Comparison of ENCODE assay signal across 12 cellular contexts in the genomic region with DNA sequence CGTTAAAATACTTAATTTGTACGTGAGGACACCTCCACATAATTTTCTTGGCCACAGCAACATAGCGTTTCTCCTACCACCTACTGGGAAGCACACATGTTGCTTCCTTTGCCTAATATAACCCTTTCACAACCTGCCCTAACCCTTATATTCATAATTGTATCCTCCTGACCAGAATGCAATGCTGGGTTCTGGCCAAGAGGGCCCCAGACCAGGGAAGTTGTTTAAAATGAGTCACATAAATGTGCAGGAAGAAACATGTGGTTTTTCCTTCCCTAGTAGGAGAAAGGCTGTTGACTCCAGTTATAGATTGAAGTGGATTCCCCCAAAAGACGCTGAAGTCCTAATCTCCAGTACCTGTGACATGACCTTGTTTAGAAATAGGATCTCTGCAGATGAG.
DNase-seq lines count a peak whose midpoint lies in the region; ATAC-seq and TF ChIP-seq lines count a peak whose summit lies in the region.
"Had no signal": no experiment of that assay in that cellular context is flagged by ENCODE, and none has a peak within 500 bp of the region (broad histone marks: within the 10 kb centered on the region; RNA-seq: fewer than 3 reads in every experiment).

No MANE protein-coding gene starts in this region.

- H3K9me2 ChIP-seq in PC-9 (ENCODE audit: insufficient read depth): no peaks in the 10 kb centered on the region

- peak; percentile 20 for DNase-seq in DMS53 (lab: John Stamatoyannopoulos, UW)
- DNase-seq in DMS53 treated with DMSO at 0.1 percent for 48 hours (lab: John Stamatoyannopoulos, UW; ENCODE audit: unreplicated experiment): no peak
- peak in 1 of 2 experiments; percentile 60 for DNase-seq in PC-9
- peak; percentile 75 for DNase-seq in fibroblast of gingiva (ENCODE audit: low read depth)
- DNase-seq in stomach: peak; percentile 45
- DNase-seq in NCI-H1105 (lab: John Stamatoyannopoulos, UW): no peak
- DNase-seq in activated naive CD4-positive, alpha-beta T cell treated with anti-CD3 and anti-CD28 coated beads, Interleukin-2, amount 50 U/mL, for 16 hours: no peak
- DNase-seq: activated gamma-delta T cell treated with Interleukin-2 at 50 U/mL for 16 hours; Peyer's patch; stimulated activated naive CD8-positive, alpha-beta T cell treated with anti-CD3 and anti-CD28 coated beads, Interleukin-15, amount 100 ng/mL, for 72 hours had no signal

- H3K4me1 ChIP-seq in PC-9 (replicated peaks; ENCODE audit: insufficient read depth) (peaks cover 19% of the 10 kb centered on the region), stomach (peaks cover 0 to 24% (median 11%) of the 10 kb centered on the region in 4 donors)
- H3K4me1 ChIP-seq: Peyer's patch had no signal

- no peak for TF ChIP-seq POLR2A in stomach (IDR thresholded peaks at IDR 0.05)

- ATAC-seq in HG03108 (IDR thresholded peaks at IDR 0.05; ENCODE audit: unreplicated experiment): no peak
- ATAC-seq: natural killer cell treated with Interleukin-12 subunit alpha and Interleukin-12 subunit beta and Interleukin-15 and Interleukin-18, amount 100 ng/mL, for 72 hours had no signal

- H3F3A ChIP-seq in PC-9 (ENCODE audit: insufficient read depth, low read depth): no peaks in the 10 kb centered on the region

- H3K4me3 ChIP-seq in PC-9 (no peak overlapping the region), stomach (no peak overlapping the region)
- H3K4me3 ChIP-seq: Peyer's patch had no signal

- POLR2A ChIA-PET in PC-9 (lab: Charles Lee; ENCODE audit: unreplicated experiment): no interaction called here

- 26 to 61% (median 48%) methylated on average over 4 of the region's 4 CpGs for WGBS in stomach, 5 donors

- intact Hi-C loops in PC-9 (cut with micrococcal nuclease; ENCODE audit: unreplicated experiment): no loop called here
- intact Hi-C loops in stomach (cut with DNase I; ENCODE audit: low total_unique reads): no loop called here

- CTCF ChIA-PET in PC-9 (lab: Charles Lee): no interaction called here

- peak overlapping the region; percentile 40 for H3K27ac ChIP-seq in PC-9
- H3K27ac ChIP-seq in stomach: peak overlapping the region in 1 of 5 donors; percentile 18
- H3K27ac ChIP-seq: Peyer's patch had no signal

- no peaks in the 10 kb centered on the region for H3K79me2 ChIP-seq in PC-9 (ENCODE audit: low read depth)

- H3K9me3 ChIP-seq in PC-9 (ENCODE audit: insufficient read depth, low read depth): no peaks in the 10 kb centered on the region
- no peaks in the 10 kb centered on the region for H3K9me3 ChIP-seq in stomach
- H3K9me3 ChIP-seq: Peyer's patch had no signal

- peak overlapping the region; percentile 36 for H3K4me2 ChIP-seq in PC-9

- peak overlapping the region; percentile 63; the same call in 1 of the 2 replicates for H2AFZ ChIP-seq in PC-9

- no peaks in the 10 kb centered on the region for H4K20me1 ChIP-seq in PC-9 (ENCODE audit: insufficient read depth)

- BruUV-seq in PC-9 (replicated peaks; lab: Mats Ljungman, UMichigan): no TSS peak

- H3K36me3 ChIP-seq in PC-9 (ENCODE audit: low read depth) (no peaks in the 10 kb centered on the region), stomach (no peaks in the 10 kb centered on the region)
- H3K36me3 ChIP-seq: Peyer's patch had no signal

- TF ChIP-seq EP300 in stomach (IDR thresholded peaks at IDR 0.05): no peak

- no peak for TF ChIP-seq CTCF in PC-9 (conservative IDR thresholded peaks at IDR 0.05)
- no peak for TF ChIP-seq CTCF in stomach (IDR thresholded peaks at IDR 0.05)

- H3K27me3 ChIP-seq in PC-9 (ENCODE audit: insufficient read depth, low read depth) (no peaks in the 10 kb centered on the region), stomach (no peaks in the 10 kb centered on the region)
- H3K27me3 ChIP-seq: Peyer's patch had no signal

Comparison
In these comparisons a context has a peak if more than half of its experiments do, and no peak if none do; other contexts are left out.
1. DNase-seq: peak in DMS53 (single experiment), fibroblast of gingiva (single experiment) and stomach (single experiment); none in DMS53 treated with DMSO at 0.1 percent for 48 hours (single experiment), NCI-H1105 (single experiment) and activated naive CD4-positive, alpha-beta T cell treated with anti-CD3 and anti-CD28 coated beads, Interleukin-2, amount 50 U/mL, for 16 hours (single experiment).